In the genomic region with DNA sequence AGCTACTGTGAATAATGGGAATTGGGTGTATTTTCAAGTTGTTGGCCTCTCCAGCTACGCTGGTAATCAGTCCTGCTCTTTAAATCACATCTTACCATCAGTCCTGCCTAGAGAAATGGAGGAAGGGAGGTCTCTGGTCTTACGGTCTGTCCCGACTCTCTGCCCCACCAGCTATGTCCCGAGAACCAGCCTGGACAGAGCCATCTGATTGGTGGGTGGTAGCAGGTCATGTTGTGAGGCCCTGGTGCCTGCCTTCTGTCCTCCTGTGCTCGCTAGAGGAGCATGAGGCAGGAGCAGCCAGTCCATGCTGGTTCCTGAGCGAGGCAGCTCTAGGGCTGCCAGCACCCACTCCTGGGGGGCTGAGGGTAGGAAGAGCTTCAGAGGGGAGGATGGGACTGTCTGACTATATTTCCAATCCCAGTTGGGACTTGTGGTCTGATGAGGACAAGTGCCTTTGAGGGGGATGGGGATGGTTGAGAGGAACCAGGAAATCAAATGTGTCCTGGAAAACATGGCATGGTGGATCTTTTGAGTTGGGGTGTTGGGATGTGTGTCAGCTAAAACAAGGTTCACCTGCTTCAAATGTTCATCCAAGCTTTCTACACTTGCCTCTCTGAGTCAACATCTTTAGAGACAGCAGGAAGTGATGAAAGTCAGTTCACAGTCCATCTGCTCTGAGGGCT, we compare ENCODE assay signal across 10 cellular contexts. TPM values are rescaled to one million over a fixed set of nuclear protein-coding genes. Genes with fewer than 3 reads are reported as not detected.
DNase-seq lines count a peak whose midpoint lies in the region; ATAC-seq and TF ChIP-seq lines count a peak whose summit lies in the region.
"Had no signal": no experiment of that assay in that cellular context is flagged by ENCODE, and none has a peak within 500 bp of the region (broad histone marks: within the 10 kb centered on the region; RNA-seq: fewer than 3 reads in every experiment).

No MANE protein-coding gene starts in this region.

- H3K36me3 ChIP-seq in BLaER1 treated with 17β-estradiol and CSF1 and Interleukin-3, amounts not matched to agents 10 nM and 100 nM = no peaks in the 10 kb centered on the region
- H3K36me3 ChIP-seq in mucosa of descending colon (ENCODE audit: low read depth) = no peaks in the 10 kb centered on the region
- peaks cover 49% of the 10 kb centered on the region for H3K36me3 ChIP-seq in MG63
- H3K36me3 ChIP-seq: thoracic aorta had no signal

- H3K4me1 ChIP-seq in BLaER1 treated with 17β-estradiol and CSF1 and Interleukin-3, amounts not matched to agents 10 nM and 100 nM = peaks cover 53 to 81% (median 67%) of the 10 kb centered on the region in 10 experiments
- H3K4me1 ChIP-seq in mucosa of descending colon (ENCODE audit: low read depth) = peaks cover 14% of the 10 kb centered on the region

- H3K4me1 Mint-ChIP-seq in activated naive CD8-positive, alpha-beta T cell treated with anti-CD3 and anti-CD28 coated beads, Interleukin-2, amount 50 U/mL, for 24 hours = peaks cover 45% of the 10 kb centered on the region

- peaks cover 0 to 6% (median 0%) of the 10 kb centered on the region in 11 experiments; a peak in 1 of 22 replicates for H4K20me1 ChIP-seq in BLaER1 treated with 17β-estradiol and CSF1 and Interleukin-3, amounts not matched to agents 10 nM and 100 nM

- H3K9me3 ChIP-seq in BLaER1 treated with 17β-estradiol and CSF1 and Interleukin-3, amounts not matched to agents 10 nM and 100 nM (replicated peaks in 1 of 11) = no peaks in the 10 kb centered on the region; a peak in 1 of 22 replicates
- H3K9me3 ChIP-seq in mucosa of descending colon (no peaks in the 10 kb centered on the region), MG63 (no peaks in the 10 kb centered on the region)
- H3K9me3 ChIP-seq: thoracic aorta had no signal

- peak overlapping the region; percentile 15 for H3K27ac Mint-ChIP-seq in activated naive CD8-positive, alpha-beta T cell treated with anti-CD3 and anti-CD28 coated beads, Interleukin-2, amount 50 U/mL, for 24 hours

- H3K4me2 ChIP-seq in BLaER1 treated with 17β-estradiol and CSF1 and Interleukin-3, amounts not matched to agents 10 nM and 100 nM = peak overlapping the region; percentile 21 to 87 (median 79); a peak in 21 of 22 replicates

- H3K4me3 Mint-ChIP-seq in activated naive CD8-positive, alpha-beta T cell treated with anti-CD3 and anti-CD28 coated beads, Interleukin-2, amount 50 U/mL, for 24 hours = no peak overlapping the region

- H3K36me3 Mint-ChIP-seq in activated naive CD8-positive, alpha-beta T cell treated with anti-CD3 and anti-CD28 coated beads, Interleukin-2, amount 50 U/mL, for 24 hours (ENCODE audit: low read depth) = peaks cover 11% of the 10 kb centered on the region

- peaks cover 0 to 21% (median 0%) of the 10 kb centered on the region in 11 experiments; a peak in 7 of 22 replicates for H3K27me3 ChIP-seq in BLaER1 treated with 17β-estradiol and CSF1 and Interleukin-3, amounts not matched to agents 10 nM and 100 nM
- H3K27me3 ChIP-seq in MG63 = no peaks in the 10 kb centered on the region

- H3K4me3 ChIP-seq in BLaER1 treated with 17β-estradiol and CSF1 and Interleukin-3, amounts not matched to agents 10 nM and 100 nM = no peak overlapping the region
- H3K4me3 ChIP-seq in mucosa of descending colon (no peak overlapping the region), MG63 (no peak overlapping the region)
- H3K4me3 ChIP-seq: thoracic aorta had no signal

- DNase-seq in HT1080 (ENCODE audit: low read depth) (peak; percentile 30), mucosa of descending colon (no peak), NCI-H510A (lab: John Stamatoyannopoulos, UW) (no peak), NCI-H226 (no peak), globus pallidus (ENCODE audit: low spot score) (no peak), MG63 (no peak)
- DNase-seq in activated naive CD8-positive, alpha-beta T cell treated with anti-CD3 and anti-CD28 coated beads, Interleukin-2, amount 50 U/mL, for 24 hours = no peak
- DNase-seq: H7 had no signal

- no peak for TF ChIP-seq CTCF in mucosa of descending colon (IDR thresholded peaks at IDR 0.05)

- ATAC-seq in activated naive CD8-positive, alpha-beta T cell treated with anti-CD3 and anti-CD28 coated beads, Interleukin-2, amount 50 U/mL, for 24 hours = no peak
- peak; percentile 13 for ATAC-seq in mucosa of descending colon

- peak overlapping the region in 8 of 11 experiments; percentile 15 to 73 (median 65); a peak in 14 of 22 replicates for H3K27ac ChIP-seq in BLaER1 treated with 17β-estradiol and CSF1 and Interleukin-3, amounts not matched to agents 10 nM and 100 nM
- H3K27ac ChIP-seq: thoracic aorta had no signal

- no peaks in the 10 kb centered on the region for H3K9me3 Mint-ChIP-seq in activated naive CD8-positive, alpha-beta T cell treated with anti-CD3 and anti-CD28 coated beads, Interleukin-2, amount 50 U/mL, for 24 hours

- intact Hi-C loops in mucosa of descending colon (cut with DNase I, micrococcal nuclease) = no loop called here

- peak overlapping the region in 1 of 11 experiments; percentile 27; a peak in 1 of 22 replicates for H3K9ac ChIP-seq in BLaER1 treated with 17β-estradiol and CSF1 and Interleukin-3, amounts not matched to agents 10 nM and 100 nM

- H3K27me3 Mint-ChIP-seq in activated naive CD8-positive, alpha-beta T cell treated with anti-CD3 and anti-CD28 coated beads, Interleukin-2, amount 50 U/mL, for 24 hours = no peaks in the 10 kb centered on the region

RNA-seq across cellular contexts. Expression of gene SYNJ2, which starts 33.0 kb away (rescaled TPM):
- 64.7 and 68.5 TPM in 2 replicates for total RNA-seq in HT1080 (2014; rRNA removed; shearing (Covaris generic))
- polyA plus RNA-seq in HT1080 (2015; cell fraction: cytosol; rRNA removed) = 57.0 and 58.7 TPM in 2 replicates
- 89.2 and 95.8 TPM in 2 replicates for polyA plus RNA-seq in HT1080 (2015; cell fraction: nucleus; rRNA removed)
- 10 to 100 TPM; 28.3 to 45.9 (median 39.6) TPM for total RNA-seq in mucosa of descending colon
- total RNA-seq in MG63 (2014; rRNA removed; shearing (Covaris generic); ENCODE audit: low replicate concordance) = 21.8 and 35.5 TPM in 2 replicates
